Comparison of ENCODE assay signal across 13 cellular contexts in genomic region chr3:122559906-122560305, GRCh38.
"Had no signal": no experiment of that assay in that cellular context is flagged by ENCODE, and none has a peak within 500 bp of the region (broad histone marks: within the 10 kb centered on the region; RNA-seq: fewer than 3 reads in every experiment).

No MANE protein-coding gene starts in this region.

- ATAC-seq: left cardiac atrium, right cardiac atrium had no signal

- H3K9me3 ChIP-seq: esophagus squamous epithelium, gastrocnemius medialis, tibial artery had no signal

- H3K27me3 Mint-ChIP-seq: activated naive CD4-positive, alpha-beta T cell treated with anti-CD3 and anti-CD28 coated beads, Interleukin-2, amount 50 U/mL, for 24 hours; stimulated activated naive CD8-positive, alpha-beta T cell treated with anti-CD3 and anti-CD28 coated beads, Interleukin-15, amount 100 ng/mL, for 72 hours had no signal

- DNase-seq: activated CD4-positive, CD25-positive, alpha-beta regulatory T cell treated with anti-CD3 and anti-CD28 coated beads, Interleukin-2, amount 50 U/mL, for 72 hours; esophagus squamous epithelium; gastrocnemius medialis; left cardiac atrium; right cardiac atrium; tibial artery had no signal

- H3K27me3 ChIP-seq: esophagus squamous epithelium, gastrocnemius medialis, tibial artery had no signal

- H3K9me3 Mint-ChIP-seq: activated naive CD4-positive, alpha-beta T cell treated with anti-CD3 and anti-CD28 coated beads, Interleukin-2, amount 50 U/mL, for 24 hours; activated T-cell treated with anti-CD3 and anti-CD28 coated beads, Interleukin-2, amount 50 U/mL, for 72 hours; nephron; stimulated activated naive CD8-positive, alpha-beta T cell treated with anti-CD3 and anti-CD28 coated beads, Interleukin-15, amount 100 ng/mL, for 72 hours had no signal

- H3K4me3 Mint-ChIP-seq: activated T-cell treated with anti-CD3 and anti-CD28 coated beads, Interleukin-2, amount 50 U/mL, for 72 hours; nephron; stimulated activated naive CD8-positive, alpha-beta T cell treated with anti-CD3 and anti-CD28 coated beads, Interleukin-15, amount 100 ng/mL, for 72 hours had no signal

- H3K27ac ChIP-seq: coronary artery, esophagus squamous epithelium, gastrocnemius medialis, parathyroid adenoma, tibial artery, VCaP had no signal
